9 cellular contexts compared by ENCODE assay signal in the genomic region with DNA sequence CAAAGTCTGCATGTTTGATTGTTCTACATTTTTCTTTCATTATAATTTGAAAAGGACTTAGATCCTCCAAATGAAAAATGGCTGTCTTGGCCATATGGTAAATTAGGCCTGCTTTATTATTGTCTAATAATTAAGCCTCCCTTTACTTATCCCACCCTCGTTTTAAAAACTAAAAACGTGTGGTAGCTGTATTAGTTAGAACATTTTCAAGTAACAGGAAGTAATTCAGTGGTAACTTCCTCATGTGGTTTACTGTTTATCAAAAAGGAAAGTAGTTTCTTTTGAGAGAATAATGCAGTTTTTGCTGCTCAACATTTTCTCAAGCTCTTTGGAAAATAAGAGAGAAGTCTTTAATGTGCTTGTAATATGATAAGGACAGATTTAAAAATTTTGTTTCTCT. TPM values are rescaled to one million over a fixed set of nuclear protein-coding genes. Genes with fewer than 3 reads are reported as not detected.
DNase-seq lines count a peak whose midpoint lies in the region; ATAC-seq and TF ChIP-seq lines count a peak whose summit lies in the region.
"Had no signal": no experiment of that assay in that cellular context is flagged by ENCODE, and none has a peak within 500 bp of the region (broad histone marks: within the 10 kb centered on the region; RNA-seq: fewer than 3 reads in every experiment).

No MANE protein-coding gene starts in this region.

- no peaks in the 10 kb centered on the region for H3K4me1 ChIP-seq in HEK293 (ENCODE audit: control insufficient read depth, insufficient read depth, low read length)
- no peaks in the 10 kb centered on the region for H3K4me1 ChIP-seq in mesenchymal stem cell (ENCODE audit: control insufficient read depth, insufficient read depth, low read depth, low read length)

- peaks cover 4% of the 10 kb centered on the region for H3K79me1 ChIP-seq in mesenchymal stem cell (replicated peaks; ENCODE audit: low read length, poor library complexity, severe bottlenecking)

- peak overlapping the region; percentile 83 to 93 for H3K27ac Mint-ChIP-seq in T-cell

- peak; percentile 42 for DNase-seq in GM12864 (ENCODE audit: low read depth)
- no peak for DNase-seq in T-cell
- DNase-seq in mesenchymal stem cell: peak; percentile 22
- no peak for DNase-seq in SHP77 (lab: John Stamatoyannopoulos, UW)
- DNase-seq in NCI-H1930 (lab: John Stamatoyannopoulos, UW): no peak
- DNase-seq in DMS 273 treated with DMSO at 0.1 percent for 48 hours (lab: John Stamatoyannopoulos, UW): no peak

- CTCF ChIA-PET in HEK293 (lab: Yijun Ruan, JAX) (no interaction called here), T-cell (lab: Charles Lee) (interaction anchor here in 1 of 2 donors (0.6 to 1.5 kb wide), 3 partner anchors 26 to 158 kb away, joined by 3 to 6 read pairs (median 4); a partner anchor contains a TSS)

- H3K4me3 ChIP-seq in GM12864 (ENCODE audit: low read depth, low read length): no peak overlapping the region; the same call in 1 of the 2 replicates
- no peak overlapping the region for H3K4me3 ChIP-seq in HEK293 (ENCODE audit: low read depth, low read length)
- H3K4me3 ChIP-seq in mesenchymal stem cell (ENCODE audit: insufficient read depth in 1 of 2, low read depth in 1 of 2, low read length in 2 of 2): no peak overlapping the region

- peaks cover 54 to 56% (median 55%) of the 10 kb centered on the region in 3 donors for H3K4me1 Mint-ChIP-seq in T-cell

- H3K36me3 Mint-ChIP-seq in T-cell: peaks cover 30% of the 10 kb centered on the region

- H2BK12ac ChIP-seq in mesenchymal stem cell (ENCODE audit: low read length in 2 of 2): no peak overlapping the region

- 12% methylated on average over 1 of the region's 2 CpGs for WGBS in mesenchymal stem cell

- H3K23ac ChIP-seq in mesenchymal stem cell (ENCODE audit: low read length in 2 of 2): no peak overlapping the region

- H2AFZ ChIP-seq in mesenchymal stem cell (ENCODE audit: low read depth, low read length): no peak overlapping the region

- H2BK120ac ChIP-seq in mesenchymal stem cell (ENCODE audit: low read depth, low read length): no peak overlapping the region

- no peak overlapping the region for H3K14ac ChIP-seq in mesenchymal stem cell (ENCODE audit: low read length in 2 of 2)

- TF ChIP-seq CTCF in GM12864 (IDR thresholded peaks at IDR 0.05; ENCODE audit: low read depth, low read length, missing control alignments) (no peak), HEK293 (tag by site-specific recombination; IDR thresholded peaks at IDR 0.05) (no peak)

- ATAC-seq in T-cell (replicated peaks in 1 of 4) (peak; percentile 67 to 89 (median 83)), GM19455 (IDR thresholded peaks at IDR 0.05; ENCODE audit: unreplicated experiment) (no peak)
- ATAC-seq: sciatic nerve had no signal

- no peak overlapping the region for H2BK5ac ChIP-seq in mesenchymal stem cell (ENCODE audit: low read depth, low read length, poor library complexity, severe bottlenecking)

- H4K91ac ChIP-seq in mesenchymal stem cell (ENCODE audit: low read length): no peak overlapping the region

- H3K27ac ChIP-seq in HEK293 (ENCODE audit: extremely low read depth, low read depth, low read length) (no peak overlapping the region), mesenchymal stem cell (ENCODE audit: low read length, poor library complexity, severe bottlenecking) (no peak overlapping the region)

- POLR2A ChIA-PET in HEK293 (lab: Yijun Ruan, JAX): no interaction called here
- POLR2A ChIA-PET in T-cell (lab: Charles Lee): interaction anchor here (0.6 to 1.0 kb wide), 4 partner anchors 25 to 99 kb away, joined by 3 to 7 read pairs (median 4); a partner anchor contains a TSS

- H3K27me3 ChIP-seq in mesenchymal stem cell (ENCODE audit: control insufficient read depth in 1 of 2, insufficient read depth in 1 of 2, low read length in 2 of 2): no peaks in the 10 kb centered on the region

- H2AK5ac ChIP-seq in mesenchymal stem cell (ENCODE audit: low read length, severe bottlenecking): no peak overlapping the region

- no peak overlapping the region for H4K8ac ChIP-seq in mesenchymal stem cell (ENCODE audit: low read length)

- H3K9me3 Mint-ChIP-seq in T-cell: no peaks in the 10 kb centered on the region

- H3K36me3 ChIP-seq in HEK293 (ENCODE audit: control insufficient read depth in 2 of 2, insufficient read depth in 1 of 2, low read length in 2 of 2): no peaks in the 10 kb centered on the region; a peak in 2 of 3 replicates
- H3K36me3 ChIP-seq in mesenchymal stem cell (ENCODE audit: control insufficient read depth in 1 of 2, insufficient read depth in 2 of 2, low read depth in 1 of 2, low read length in 2 of 2): peaks cover 0 to 18% of the 10 kb centered on the region in 2 experiments

- no peak overlapping the region for H3K9ac ChIP-seq in mesenchymal stem cell (ENCODE audit: low read length)

- H3K18ac ChIP-seq in mesenchymal stem cell (ENCODE audit: low read depth in 1 of 2, low read length in 2 of 2): no peak overlapping the region

- H3K4me2 ChIP-seq in mesenchymal stem cell (ENCODE audit: low read length, poor library complexity, severe bottlenecking): no peak overlapping the region

- no peak overlapping the region for H2BK15ac ChIP-seq in mesenchymal stem cell (ENCODE audit: low read depth, poor library complexity, severe bottlenecking)

- peak overlapping the region; percentile 55 to 74 (median 73) for H3K4me3 Mint-ChIP-seq in T-cell

- H3K27me3 Mint-ChIP-seq in T-cell: no peaks in the 10 kb centered on the region

- no peaks in the 10 kb centered on the region for H3K9me3 ChIP-seq in HEK293 (ENCODE audit: control insufficient read depth, insufficient read depth, low read depth, low read length)
- H3K9me3 ChIP-seq in mesenchymal stem cell (ENCODE audit: control insufficient read depth, low read length): no peaks in the 10 kb centered on the region

- H3K4ac ChIP-seq in mesenchymal stem cell (ENCODE audit: low read depth in 1 of 2, low read length in 2 of 2): no peak overlapping the region

TF ChIP-seq in HEK293, 187 proteins besides CTCF, POLR2A, EP300 and RAD21:
- TF ChIP-seq ZNF521 (tag by site-specific recombination; IDR thresholded peaks at IDR 0.05): no peak
- TF ChIP-seq, protein P1, sequence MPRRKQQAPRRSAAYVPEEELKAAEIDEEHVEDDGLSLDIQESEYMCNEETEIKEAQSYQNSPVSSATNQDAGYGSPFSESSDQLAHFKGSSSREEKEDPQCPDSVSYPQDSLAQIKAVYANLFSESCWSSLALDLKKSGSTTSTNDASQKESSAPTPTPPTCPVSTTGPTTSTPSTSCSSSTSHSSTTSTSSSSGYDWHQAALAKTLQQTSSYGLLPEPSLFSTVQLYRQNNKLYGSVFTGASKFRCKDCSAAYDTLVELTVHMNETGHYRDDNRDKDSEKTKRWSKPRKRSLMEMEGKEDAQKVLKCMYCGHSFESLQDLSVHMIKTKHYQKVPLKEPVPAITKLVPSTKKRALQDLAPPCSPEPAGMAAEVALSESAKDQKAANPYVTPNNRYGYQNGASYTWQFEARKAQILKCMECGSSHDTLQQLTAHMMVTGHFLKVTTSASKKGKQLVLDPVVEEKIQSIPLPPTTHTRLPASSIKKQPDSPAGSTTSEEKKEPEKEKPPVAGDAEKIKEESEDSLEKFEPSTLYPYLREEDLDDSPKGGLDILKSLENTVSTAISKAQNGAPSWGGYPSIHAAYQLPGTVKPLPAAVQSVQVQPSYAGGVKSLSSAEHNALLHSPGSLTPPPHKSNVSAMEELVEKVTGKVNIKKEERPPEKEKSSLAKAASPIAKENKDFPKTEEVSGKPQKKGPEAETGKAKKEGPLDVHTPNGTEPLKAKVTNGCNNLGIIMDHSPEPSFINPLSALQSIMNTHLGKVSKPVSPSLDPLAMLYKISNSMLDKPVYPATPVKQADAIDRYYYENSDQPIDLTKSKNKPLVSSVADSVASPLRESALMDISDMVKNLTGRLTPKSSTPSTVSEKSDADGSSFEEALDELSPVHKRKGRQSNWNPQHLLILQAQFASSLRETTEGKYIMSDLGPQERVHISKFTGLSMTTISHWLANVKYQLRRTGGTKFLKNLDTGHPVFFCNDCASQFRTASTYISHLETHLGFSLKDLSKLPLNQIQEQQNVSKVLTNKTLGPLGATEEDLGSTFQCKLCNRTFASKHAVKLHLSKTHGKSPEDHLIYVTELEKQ (tag by site-specific recombination; IDR thresholded peaks at IDR 0.05; ENCODE audit: borderline replicate concordance): no peak
- no peak for TF ChIP-seq ZNF76 (tag by site-specific recombination; IDR thresholded peaks at IDR 0.05; ENCODE audit: borderline replicate concordance, low read depth)
- TF ChIP-seq ZNF514 (tag by site-specific recombination; IDR thresholded peaks at IDR 0.05): no peak
- TF ChIP-seq ZNF654 (tag by site-specific recombination; IDR thresholded peaks at IDR 0.05; ENCODE audit: low read depth): no peak
- no peak for TF ChIP-seq ZNF335 (tag by site-specific recombination; conservative IDR thresholded peaks at IDR 0.05)
- TF ChIP-seq, protein P2, sequence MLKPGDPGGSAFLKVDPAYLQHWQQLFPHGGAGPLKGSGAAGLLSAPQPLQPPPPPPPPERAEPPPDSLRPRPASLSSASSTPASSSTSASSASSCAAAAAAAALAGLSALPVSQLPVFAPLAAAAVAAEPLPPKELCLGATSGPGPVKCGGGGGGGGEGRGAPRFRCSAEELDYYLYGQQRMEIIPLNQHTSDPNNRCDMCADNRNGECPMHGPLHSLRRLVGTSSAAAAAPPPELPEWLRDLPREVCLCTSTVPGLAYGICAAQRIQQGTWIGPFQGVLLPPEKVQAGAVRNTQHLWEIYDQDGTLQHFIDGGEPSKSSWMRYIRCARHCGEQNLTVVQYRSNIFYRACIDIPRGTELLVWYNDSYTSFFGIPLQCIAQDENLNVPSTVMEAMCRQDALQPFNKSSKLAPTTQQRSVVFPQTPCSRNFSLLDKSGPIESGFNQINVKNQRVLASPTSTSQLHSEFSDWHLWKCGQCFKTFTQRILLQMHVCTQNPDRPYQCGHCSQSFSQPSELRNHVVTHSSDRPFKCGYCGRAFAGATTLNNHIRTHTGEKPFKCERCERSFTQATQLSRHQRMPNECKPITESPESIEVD (tag by site-specific recombination; IDR thresholded peaks at IDR 0.05): peak; percentile 59; the same call in 1 of the 2 replicates

RNA-seq across cellular contexts. Expression of a gene that starts 26.0 kb away (rescaled TPM):
- total RNA-seq in T-cell: 10 to 100 TPM; 29.1 to 44.2 (median 33.5) TPM
- polyA plus RNA-seq in mesenchymal stem cell (2013, experiment 1 of 2): 27.6 TPM
- 28.3 TPM for polyA plus RNA-seq in mesenchymal stem cell (2013, experiment 2 of 2)

Comparison
In these comparisons a context has a peak if more than half of its experiments do, and no peak if none do; other contexts are left out.
1. DNase-seq: peak in GM12864 (single experiment) and mesenchymal stem cell (single experiment); none in T-cell (0 of 34), SHP77 (0 of 2), NCI-H1930 (0 of 2) and DMS 273 treated with DMSO at 0.1 percent for 48 hours (single experiment).